ENCODE assay signal across 25 cellular contexts in the genomic region with DNA sequence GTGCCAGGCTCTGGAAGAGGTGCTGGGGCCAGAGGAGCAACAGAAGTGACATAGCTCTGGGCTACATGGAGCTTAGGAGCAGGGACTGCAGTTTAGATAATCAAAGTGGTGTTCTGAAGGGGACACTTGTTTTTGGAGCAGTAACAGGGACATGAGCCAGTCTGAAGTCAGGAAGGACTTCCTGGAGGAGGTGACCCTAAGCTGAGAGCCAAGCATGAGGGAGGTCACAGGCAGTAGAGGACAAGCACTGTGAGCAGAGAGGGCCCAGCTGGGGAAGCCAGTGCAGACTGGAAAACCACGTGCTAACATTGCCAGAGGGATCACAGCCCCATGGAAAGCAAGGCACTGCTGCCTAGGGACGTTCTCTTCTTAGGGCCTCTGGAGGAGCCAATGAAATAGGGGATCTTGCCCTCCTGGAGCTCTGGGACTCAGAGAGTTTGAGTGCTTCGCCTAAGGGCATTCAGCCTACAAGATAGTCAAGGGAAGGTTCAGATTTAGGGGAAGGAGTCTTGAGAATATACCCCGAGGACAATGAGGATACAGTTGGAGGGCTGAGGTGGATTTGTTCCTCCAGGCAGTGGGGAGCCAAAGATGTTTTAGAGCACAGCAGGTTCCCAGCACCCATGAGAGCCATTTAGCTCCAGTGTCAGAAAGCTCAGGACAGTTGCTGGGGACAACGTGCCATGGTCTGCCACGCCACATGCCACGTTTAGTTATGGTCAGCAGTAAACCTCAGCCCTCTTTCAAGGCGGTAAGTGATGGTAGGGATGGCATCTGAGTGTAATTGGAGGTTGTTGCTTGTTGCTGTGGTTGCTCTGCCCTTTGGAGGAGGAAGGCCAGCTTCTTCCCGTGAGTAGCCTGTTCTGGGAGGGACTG. TPM values are rescaled to one million over a fixed set of nuclear protein-coding genes. Genes with fewer than 3 reads are reported as not detected.
A peak's percentile ranks its signal among the peaks of the same experiment; 100 is the strongest.
DNase-seq lines count a peak whose midpoint lies in the region; ATAC-seq and TF ChIP-seq lines count a peak whose summit lies in the region.
"Had no signal": no experiment of that assay in that cellular context is flagged by ENCODE, and none has a peak within 500 bp of the region (broad histone marks: within the 10 kb centered on the region; RNA-seq: fewer than 3 reads in every experiment).

No MANE protein-coding gene starts in this region.

- no peaks in the 10 kb centered on the region for H3K79me2 ChIP-seq in neural progenitor cell (ENCODE audit: low read depth)

- no peak for TF ChIP-seq POLR2A in heart left ventricle (IDR thresholded peaks at IDR 0.05)

- no peak overlapping the region for H3K4me3 Mint-ChIP-seq in neural progenitor cell
- no peak overlapping the region for H3K4me3 Mint-ChIP-seq in activated T-helper 2 cell treated with anti-CD3 and anti-CD28 coated beads, Interferon-gamma antibody, Interleukin-2, Interleukin-4, amounts not matched to agents 10 μg/mL and 5 μg/mL and 100 μg/mL, durations not matched to agents 14 hours and 24 hours and 36 hours (ENCODE audit: low read depth)
- H3K4me3 Mint-ChIP-seq: activated CD4-positive, alpha-beta T cell treated with anti-CD3 and anti-CD28 coated beads, Interleukin-2, amount 10 ng/mL, durations not matched to agents 7 days and 5 days had no signal

- peak in 2 of 5 donors; percentile 11 to 14 for DNase-seq in heart left ventricle
- no peak for DNase-seq in left cardiac atrium
- DNase-seq in colonic mucosa, result peak; percentile 9
- DNase-seq in neural progenitor cell (ENCODE audit: low spot score), result no peak
- DNase-seq in activated T-helper 2 cell treated with anti-CD3 and anti-CD28 coated beads, Interferon-gamma antibody, Interleukin-2, Interleukin-4, amounts not matched to agents 10 μg/mL and 5 μg/mL and 100 μg/mL, durations not matched to agents 14 hours and 24 hours and 36 hours (ENCODE audit: low spot score), result no peak
- DNase-seq in NCI-H2107 (lab: John Stamatoyannopoulos, UW), result no peak
- DNase-seq in NCI-H1105 (lab: John Stamatoyannopoulos, UW), result no peak
- DNase-seq: activated CD4-positive, alpha-beta T cell treated with anti-CD3 and anti-CD28 coated beads, Interleukin-2, amount 10 ng/mL, durations not matched to agents 7 days and 5 days; activated gamma-delta T cell; body of pancreas; DMS153; effector CD8-positive, alpha-beta T cell; erythroblast; GOT3; kidney glomerular epithelial cell; NCI-H1694; NCI-H524; NK-92 treated with Interleukin-12 subunit alpha and Interleukin-12 subunit beta, amount 100 ng/mL, for 24 hours; SIG-M5; stimulated activated naive CD8-positive, alpha-beta T cell treated with anti-CD3 and anti-CD28 coated beads, Interleukin-15, Interleukin-2, amounts not matched to agents 100 U/mL and 50 U/mL, for 24 hours; SW 1271; T1000 had no signal

- peak overlapping the region in 4 of 12 donors; percentile 22 to 82 (median 55) for H3K27ac ChIP-seq in heart left ventricle
- no peak overlapping the region for H3K27ac ChIP-seq in colonic mucosa
- no peak overlapping the region for H3K27ac ChIP-seq in neural progenitor cell
- H3K27ac ChIP-seq: BLaER1, body of pancreas, HL-60, prostate gland had no signal

- H3K36me3 Mint-ChIP-seq in neural progenitor cell, result no peaks in the 10 kb centered on the region
- H3K36me3 Mint-ChIP-seq in activated T-helper 2 cell treated with anti-CD3 and anti-CD28 coated beads, Interferon-gamma antibody, Interleukin-2, Interleukin-4, amounts not matched to agents 10 μg/mL and 5 μg/mL and 100 μg/mL, durations not matched to agents 14 hours and 24 hours and 36 hours (ENCODE audit: low read depth), result no peaks in the 10 kb centered on the region

- WGBS in heart left ventricle, 4 donors, result 84 to 91% (median 87%) methylated on average over 9 of the region's 9 CpGs

- no peaks in the 10 kb centered on the region for H3K4me1 Mint-ChIP-seq in neural progenitor cell
- H3K4me1 Mint-ChIP-seq in activated T-helper 2 cell treated with anti-CD3 and anti-CD28 coated beads, Interferon-gamma antibody, Interleukin-2, Interleukin-4, amounts not matched to agents 10 μg/mL and 5 μg/mL and 100 μg/mL, durations not matched to agents 14 hours and 24 hours and 36 hours (ENCODE audit: low read depth), result no peaks in the 10 kb centered on the region
- H3K4me1 Mint-ChIP-seq: activated CD4-positive, alpha-beta T cell treated with anti-CD3 and anti-CD28 coated beads, Interleukin-2, amount 10 ng/mL, durations not matched to agents 7 days and 5 days had no signal

- H3F3A ChIP-seq in neural progenitor cell (ENCODE audit: low read depth), result no peaks in the 10 kb centered on the region

- no peak overlapping the region for H3K4me2 ChIP-seq in neural progenitor cell

- H4K20me1 ChIP-seq in neural progenitor cell (ENCODE audit: low read depth), result no peaks in the 10 kb centered on the region
- H4K20me1 ChIP-seq: BLaER1 had no signal

- ATAC-seq in heart left ventricle, result peak; percentile 12 to 54 (median 16)
- ATAC-seq in left cardiac atrium, result no peak
- ATAC-seq: body of pancreas; stimulated activated naive CD8-positive, alpha-beta T cell treated with anti-CD3 and anti-CD28 coated beads, Interleukin-15, Interleukin-2, amounts not matched to agents 100 U/mL and 50 U/mL, for 24 hours had no signal

- no peak overlapping the region for H3K9ac ChIP-seq in colonic mucosa (ENCODE audit: low read depth in 2 of 2, low read length in 2 of 2)
- H3K9ac ChIP-seq in neural progenitor cell, result no peak overlapping the region
- H3K9ac ChIP-seq: BLaER1 had no signal

- H2AFZ ChIP-seq in neural progenitor cell (replicated peaks), result no peak overlapping the region

- no peaks in the 10 kb centered on the region for H3K9me3 Mint-ChIP-seq in neural progenitor cell
- no peaks in the 10 kb centered on the region for H3K9me3 Mint-ChIP-seq in activated T-helper 2 cell treated with anti-CD3 and anti-CD28 coated beads, Interferon-gamma antibody, Interleukin-2, Interleukin-4, amounts not matched to agents 10 μg/mL and 5 μg/mL and 100 μg/mL, durations not matched to agents 14 hours and 24 hours and 36 hours
- H3K9me3 Mint-ChIP-seq: activated CD4-positive, alpha-beta T cell treated with anti-CD3 and anti-CD28 coated beads, Interleukin-2, amount 10 ng/mL, durations not matched to agents 7 days and 5 days had no signal

- no peaks in the 10 kb centered on the region for H3K36me3 ChIP-seq in heart left ventricle
- H3K36me3 ChIP-seq in colonic mucosa, result no peaks in the 10 kb centered on the region
- H3K36me3 ChIP-seq in neural progenitor cell, result no peaks in the 10 kb centered on the region
- H3K36me3 ChIP-seq: BLaER1, prostate gland had no signal

- intact Hi-C loops in heart left ventricle (cut with DNase I) (no loop called here), left cardiac atrium (cut with DNase I) (no loop called here), colonic mucosa (cut with DNase I) (no loop called here)
- intact Hi-C loops in activated T-helper 2 cell treated with anti-CD3 and anti-CD28 coated beads, Interferon-gamma antibody, Interleukin-2, Interleukin-4, amounts not matched to agents 10 μg/mL and 5 μg/mL and 100 μg/mL, durations not matched to agents 14 hours and 24 hours and 36 hours (cut with micrococcal nuclease), result no loop called here

- H3K4me3 ChIP-seq in heart left ventricle (no peak overlapping the region), colonic mucosa (no peak overlapping the region), neural progenitor cell (no peak overlapping the region)
- H3K4me3 ChIP-seq: BLaER1, body of pancreas, prostate gland had no signal

- peaks cover 10% of the 10 kb centered on the region for H3K27me3 Mint-ChIP-seq in neural progenitor cell (ENCODE audit: insufficient read depth, low read depth)
- H3K27me3 Mint-ChIP-seq in activated T-helper 2 cell treated with anti-CD3 and anti-CD28 coated beads, Interferon-gamma antibody, Interleukin-2, Interleukin-4, amounts not matched to agents 10 μg/mL and 5 μg/mL and 100 μg/mL, durations not matched to agents 14 hours and 24 hours and 36 hours (ENCODE audit: low read depth), result no peaks in the 10 kb centered on the region

- H3K27ac Mint-ChIP-seq in neural progenitor cell, result peak overlapping the region; percentile 21
- H3K27ac Mint-ChIP-seq in activated T-helper 2 cell treated with anti-CD3 and anti-CD28 coated beads, Interferon-gamma antibody, Interleukin-2, Interleukin-4, amounts not matched to agents 10 μg/mL and 5 μg/mL and 100 μg/mL, durations not matched to agents 14 hours and 24 hours and 36 hours, result no peak overlapping the region
- H3K27ac Mint-ChIP-seq: activated CD4-positive, alpha-beta T cell treated with anti-CD3 and anti-CD28 coated beads, Interleukin-2, amount 10 ng/mL, durations not matched to agents 7 days and 5 days had no signal

- H3K4me1 ChIP-seq in heart left ventricle, result peaks cover 0 to 38% (median 16%) of the 10 kb centered on the region in 12 donors
- no peaks in the 10 kb centered on the region for H3K4me1 ChIP-seq in colonic mucosa
- no peaks in the 10 kb centered on the region for H3K4me1 ChIP-seq in neural progenitor cell
- H3K4me1 ChIP-seq: body of pancreas, prostate gland had no signal

- H3K27me3 ChIP-seq in heart left ventricle, result no peaks in the 10 kb centered on the region
- no peaks in the 10 kb centered on the region for H3K27me3 ChIP-seq in colonic mucosa
- H3K27me3 ChIP-seq in neural progenitor cell, result no peaks in the 10 kb centered on the region
- H3K27me3 ChIP-seq: BLaER1, body of pancreas had no signal

- H3K9me3 ChIP-seq in heart left ventricle, result no peaks in the 10 kb centered on the region
- H3K9me3 ChIP-seq in colonic mucosa, result no peaks in the 10 kb centered on the region
- no peaks in the 10 kb centered on the region for H3K9me3 ChIP-seq in neural progenitor cell (ENCODE audit: low read depth)
- H3K9me3 ChIP-seq: BLaER1, body of pancreas, prostate gland had no signal

- no peak for TF ChIP-seq CTCF in heart left ventricle (IDR thresholded peaks at IDR 0.05)
- TF ChIP-seq CTCF in colonic mucosa (IDR thresholded peaks at IDR 0.05), result no peak
- no peak for TF ChIP-seq CTCF in neural progenitor cell (IDR thresholded peaks at IDR 0.05)

RNA-seq across cellular contexts. Expression of gene SH3PXD2B, which starts 40.5 kb away (rescaled TPM):
- 10 to 100 TPM in 2 of 9 donors, 1 to 10 TPM in 7; 3.3 to 22.7 (median 8.4) TPM for total RNA-seq in heart left ventricle
- polyA plus RNA-seq in heart left ventricle, result 1 to 10 TPM; 1.1 to 6.9 TPM
- 10 to 100 TPM in 1 of 2 donors, 1 to 10 TPM in 1; 10.0 to 15.3 TPM for total RNA-seq in left cardiac atrium
- total RNA-seq in colonic mucosa, result 10 to 100 TPM; 12.2 to 13.2 TPM
- 27.3 and 46.3 TPM in 2 replicates for total RNA-seq in neural progenitor cell (ENCODE audit: low replicate concordance)
- 0.11 and 0.21 TPM in 2 replicates for total RNA-seq in activated T-helper 2 cell treated with anti-CD3 and anti-CD28 coated beads, Interferon-gamma antibody, Interleukin-2, Interleukin-4, amounts not matched to agents 10 μg/mL and 5 μg/mL and 100 μg/mL, durations not matched to agents 14 hours and 24 hours and 36 hours

Comparison
In these comparisons a context has a peak if more than half of its experiments do, and no peak if none do; other contexts are left out.
1. ATAC-seq: peak in heart left ventricle (4 of 4); none in left cardiac atrium (0 of 2).